20 cellular contexts compared by ENCODE assay signal in the genomic region with DNA sequence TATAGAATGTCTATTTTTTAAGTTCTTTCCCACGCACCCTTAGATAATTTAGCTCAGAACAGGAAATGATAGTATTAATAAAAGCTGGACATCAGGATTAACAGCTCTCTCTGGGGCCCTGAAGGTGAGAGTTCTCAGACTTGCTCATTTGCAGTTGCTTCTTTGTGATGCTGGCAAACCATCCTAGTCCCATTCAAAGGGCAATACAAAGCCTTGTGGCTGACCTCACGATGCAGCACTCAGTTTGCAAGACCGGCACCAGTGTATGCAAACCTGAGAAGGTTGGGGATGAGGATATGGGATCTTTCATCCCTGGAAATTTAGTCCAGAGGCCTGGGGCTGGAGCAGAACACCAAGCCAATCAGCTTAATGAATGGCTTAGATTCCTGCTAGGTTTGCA. TPM values are rescaled to one million over a fixed set of nuclear protein-coding genes. Genes with fewer than 3 reads are reported as not detected.
DNase-seq lines count a peak whose midpoint lies in the region; ATAC-seq, FAIRE-seq and TF ChIP-seq lines count a peak whose summit lies in the region.
"Had no signal": no experiment of that assay in that cellular context is flagged by ENCODE, and none has a peak within 500 bp of the region (broad histone marks: within the 10 kb centered on the region; RNA-seq: fewer than 3 reads in every experiment).

No MANE protein-coding gene starts in this region.

- H3K27me3 Mint-ChIP-seq in IgD-negative memory B cell (no peaks in the 10 kb centered on the region), endodermal cell (ENCODE audit: insufficient read depth) (no peaks in the 10 kb centered on the region)

- H3K4me1 Mint-ChIP-seq in IgD-negative memory B cell (peaks cover 38 to 44% (median 39%) of the 10 kb centered on the region in 3 donors), endodermal cell (peaks cover 33% of the 10 kb centered on the region)

- H3K4me1 ChIP-seq in endodermal cell (ENCODE audit: control insufficient read depth, insufficient read depth, low read length) (peaks cover 7% of the 10 kb centered on the region), spleen (peaks cover 0 to 54% (median 40%) of the 10 kb centered on the region in 6 donors)
- H3K4me1 ChIP-seq: SJCRH30, uterus had no signal

- no peak for ATAC-seq in activated naive CD4-positive, alpha-beta T cell treated with anti-CD3 and anti-CD28 coated beads, Interleukin-2, amount 50 U/mL, for 72 hours

- H3K36me3 Mint-ChIP-seq in activated naive CD4-positive, alpha-beta T cell treated with anti-CD3 and anti-CD28 coated beads, Interleukin-2, amount 50 U/mL, for 72 hours: peaks cover 0 to 11% of the 10 kb centered on the region in 2 donors
- peaks cover 11% of the 10 kb centered on the region for H3K36me3 Mint-ChIP-seq in IgD-negative memory B cell
- peaks cover 60% of the 10 kb centered on the region for H3K36me3 Mint-ChIP-seq in endodermal cell (ENCODE audit: low read depth)

- H3K27ac Mint-ChIP-seq in activated naive CD4-positive, alpha-beta T cell treated with anti-CD3 and anti-CD28 coated beads, Interleukin-2, amount 50 U/mL, for 72 hours: peak overlapping the region; percentile 7 to 19
- H3K27ac Mint-ChIP-seq in IgD-negative memory B cell: peak overlapping the region; percentile 40 to 92 (median 57)
- peak overlapping the region; percentile 82 for H3K27ac Mint-ChIP-seq in endodermal cell

- FAIRE-seq in RCC 7860 (lab: Jason Lieb, UNC): no peak
- FAIRE-seq: islet of Langerhans had no signal

- peak overlapping the region in 2 of 4 donors; percentile 11 to 42 for H3K4me3 Mint-ChIP-seq in IgD-negative memory B cell
- no peak overlapping the region for H3K4me3 Mint-ChIP-seq in endodermal cell
- H3K4me3 Mint-ChIP-seq: T-helper 2 cell treated with Interferon-gamma antibody and Interleukin-4, amounts not matched to agents 5 μg/mL and 100 μg/mL, for 36 hours had no signal

- no peak overlapping the region for H3K9ac ChIP-seq in endodermal cell (ENCODE audit: extremely low read depth, low read length, poor library complexity, severe bottlenecking)

- H3K9me3 ChIP-seq in endodermal cell (ENCODE audit: control insufficient read depth, low read length) (no peaks in the 10 kb centered on the region), spleen (no peaks in the 10 kb centered on the region)
- H3K9me3 ChIP-seq: heart left ventricle, right atrium auricular region, SJCRH30, uterus had no signal

- no peak for DNase-seq in activated naive CD4-positive, alpha-beta T cell treated with anti-CD3 and anti-CD28 coated beads, Interleukin-2, amount 50 U/mL, for 72 hours (ENCODE audit: low spot score in 2 of 2)
- DNase-seq in activated naive CD4-positive, alpha-beta T cell treated with anti-CD3 and anti-CD28 coated beads, Interleukin-2, amount 50 U/mL, for 16 hours: no peak
- DNase-seq in endodermal cell: no peak
- DNase-seq in spleen: peak; percentile 19
- no peak for DNase-seq in DMS153 treated with DMSO at 0.1 percent for 48 hours (lab: John Stamatoyannopoulos, UW; ENCODE audit: unreplicated experiment)
- no peak for DNase-seq in OCI-M1 (lab: John Stamatoyannopoulos, UW)
- DNase-seq in RCC 7860 (ENCODE audit: low spot score): no peak
- DNase-seq: ACHN; activated CD4-positive, CD25-positive, alpha-beta regulatory T cell treated with anti-CD3 and anti-CD28 coated beads, Interleukin-2, amount 50 U/mL, for 72 hours; activated CD8-positive, alpha-beta memory T cell treated with anti-CD3 and anti-CD28 coated beads, Interleukin-2, amount 50 U/mL, for 48 hours; activated naive CD4-positive, alpha-beta T cell treated with Interleukin-2 at 50 U/mL for 16 hours; heart left ventricle; mammary epithelial cell; SJCRH30; uterus had no signal

- intact Hi-C loops in spleen (cut with DNase I; ENCODE audit: low total_unique reads): no loop called here

- H3K27me3 ChIP-seq in endodermal cell (ENCODE audit: control insufficient read depth, insufficient read depth, low read length, poor library complexity, severe bottlenecking) (no peaks in the 10 kb centered on the region), spleen (replicated peaks in 1 of 7) (no peaks in the 10 kb centered on the region)
- H3K27me3 ChIP-seq: heart left ventricle, right atrium auricular region, SJCRH30, uterus had no signal

- no peak overlapping the region for H3K4me3 ChIP-seq in endodermal cell (ENCODE audit: low read length)
- H3K4me3 ChIP-seq in spleen: no peak overlapping the region
- H3K4me3 ChIP-seq: heart left ventricle, right atrium auricular region, SJCRH30, uterus had no signal

- H3K9me3 Mint-ChIP-seq in activated naive CD4-positive, alpha-beta T cell treated with anti-CD3 and anti-CD28 coated beads, Interleukin-2, amount 50 U/mL, for 72 hours: no peaks in the 10 kb centered on the region
- H3K9me3 Mint-ChIP-seq in IgD-negative memory B cell: no peaks in the 10 kb centered on the region
- no peaks in the 10 kb centered on the region for H3K9me3 Mint-ChIP-seq in endodermal cell
- H3K9me3 Mint-ChIP-seq: T-helper 2 cell treated with Interferon-gamma antibody and Interleukin-4, amounts not matched to agents 5 μg/mL and 100 μg/mL, for 36 hours had no signal

- 85% methylated on average over 3 of the region's 3 CpGs for WGBS in endodermal cell (ENCODE audit: insufficient coverage in 1 of 2, insufficient read length in 1 of 2), 2 experiments
- 89 to 93% (median 91%) methylated on average over 3 of the region's 3 CpGs for WGBS in spleen, 5 donors

- H3K36me3 ChIP-seq in endodermal cell (ENCODE audit: control insufficient read depth, insufficient read depth, low read length) (peaks cover 69% of the 10 kb centered on the region), spleen (peaks cover 4 to 91% (median 35%) of the 10 kb centered on the region in 6 donors)
- H3K36me3 ChIP-seq: uterus had no signal

- no peak for TF ChIP-seq CTCF in endodermal cell (conservative IDR thresholded peaks at IDR 0.05)
- TF ChIP-seq CTCF in spleen (IDR thresholded peaks at IDR 0.05 in 8 of 11, conservative IDR thresholded peaks at IDR 0.05 in 3 of 11): no peak

- H3K27ac ChIP-seq in endodermal cell (ENCODE audit: low read depth, low read length) (no peak overlapping the region), spleen (peak overlapping the region in 4 of 8 donors; percentile 2 to 77 (median 73))
- H3K27ac ChIP-seq: SJCRH30, uterus had no signal

- no peak for TF ChIP-seq POLR2A in spleen (IDR thresholded peaks at IDR 0.05)

RNA-seq across cellular contexts. Expression of a gene that starts 29.3 kb away (rescaled TPM):
- not detected for total RNA-seq in activated naive CD4-positive, alpha-beta T cell treated with anti-CD3 and anti-CD28 coated beads, Interleukin-2, amount 50 U/mL, for 72 hours
- polyA plus RNA-seq in IgD-negative memory B cell: not detected
- not detected for total RNA-seq in endodermal cell
- not detected for polyA plus RNA-seq in endodermal cell (2013, experiment 1 of 2)
- not detected for polyA plus RNA-seq in endodermal cell (2013, experiment 2 of 2)
- not detected for total RNA-seq in spleen
- not detected for polyA plus RNA-seq in spleen
- total RNA-seq: G401, mammary epithelial cell, right atrium auricular region, SJCRH30, uterus had no signal
- polyA plus RNA-seq: mammary epithelial cell had no signal

Comparison
In these comparisons a context has a peak if more than half of its experiments do, and no peak if none do; other contexts are left out.
1. H3K27ac Mint-ChIP-seq: peak in every context shown above with its lines; median percentile 82 in endodermal cell; 57 in IgD-negative memory B cell; 13 in activated naive CD4-positive, alpha-beta T cell treated with anti-CD3 and anti-CD28 coated beads, Interleukin-2, amount 50 U/mL, for 72 hours.